ENCODE assay signal across 1 cellular context in the genomic region with DNA sequence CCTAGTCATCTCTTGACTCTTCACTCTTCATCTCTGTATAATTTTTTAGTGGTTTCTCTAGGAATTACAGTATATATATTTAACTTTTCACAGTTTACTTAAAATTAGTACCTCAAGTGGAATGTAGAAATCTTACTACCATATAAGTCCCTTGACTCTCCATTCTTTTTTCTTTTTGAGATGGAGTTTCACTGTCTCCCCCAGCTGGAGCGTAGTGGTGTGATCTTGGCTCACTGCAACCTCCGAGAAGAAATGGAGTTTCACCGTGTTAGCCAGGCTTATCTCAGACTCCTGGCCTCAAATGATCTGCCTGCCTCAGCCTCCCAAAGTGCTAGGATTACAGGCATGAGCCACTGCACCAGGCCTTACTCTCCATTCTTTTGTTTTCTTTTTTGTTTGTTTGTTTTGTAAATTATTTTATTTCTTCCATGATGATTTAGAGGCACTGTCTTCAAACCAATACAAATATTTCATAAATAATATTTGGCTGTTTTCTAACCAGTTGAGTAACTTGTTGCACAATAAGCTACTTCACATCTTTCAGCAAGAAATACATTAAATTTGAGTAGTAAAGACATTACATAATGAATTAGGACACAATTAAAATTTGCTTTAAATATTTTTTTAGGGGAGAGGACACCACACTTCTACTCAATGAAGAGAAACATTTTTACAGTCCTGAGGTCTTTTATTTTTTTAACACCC.
TF ChIP-seq lines count a peak whose summit lies in the region.

No MANE protein-coding gene starts in this region.

TF ChIP-seq in GM23338, 12 proteins besides CTCF, POLR2A, EP300 and RAD21 (continued from another document):
- TF ChIP-seq, protein P1, sequence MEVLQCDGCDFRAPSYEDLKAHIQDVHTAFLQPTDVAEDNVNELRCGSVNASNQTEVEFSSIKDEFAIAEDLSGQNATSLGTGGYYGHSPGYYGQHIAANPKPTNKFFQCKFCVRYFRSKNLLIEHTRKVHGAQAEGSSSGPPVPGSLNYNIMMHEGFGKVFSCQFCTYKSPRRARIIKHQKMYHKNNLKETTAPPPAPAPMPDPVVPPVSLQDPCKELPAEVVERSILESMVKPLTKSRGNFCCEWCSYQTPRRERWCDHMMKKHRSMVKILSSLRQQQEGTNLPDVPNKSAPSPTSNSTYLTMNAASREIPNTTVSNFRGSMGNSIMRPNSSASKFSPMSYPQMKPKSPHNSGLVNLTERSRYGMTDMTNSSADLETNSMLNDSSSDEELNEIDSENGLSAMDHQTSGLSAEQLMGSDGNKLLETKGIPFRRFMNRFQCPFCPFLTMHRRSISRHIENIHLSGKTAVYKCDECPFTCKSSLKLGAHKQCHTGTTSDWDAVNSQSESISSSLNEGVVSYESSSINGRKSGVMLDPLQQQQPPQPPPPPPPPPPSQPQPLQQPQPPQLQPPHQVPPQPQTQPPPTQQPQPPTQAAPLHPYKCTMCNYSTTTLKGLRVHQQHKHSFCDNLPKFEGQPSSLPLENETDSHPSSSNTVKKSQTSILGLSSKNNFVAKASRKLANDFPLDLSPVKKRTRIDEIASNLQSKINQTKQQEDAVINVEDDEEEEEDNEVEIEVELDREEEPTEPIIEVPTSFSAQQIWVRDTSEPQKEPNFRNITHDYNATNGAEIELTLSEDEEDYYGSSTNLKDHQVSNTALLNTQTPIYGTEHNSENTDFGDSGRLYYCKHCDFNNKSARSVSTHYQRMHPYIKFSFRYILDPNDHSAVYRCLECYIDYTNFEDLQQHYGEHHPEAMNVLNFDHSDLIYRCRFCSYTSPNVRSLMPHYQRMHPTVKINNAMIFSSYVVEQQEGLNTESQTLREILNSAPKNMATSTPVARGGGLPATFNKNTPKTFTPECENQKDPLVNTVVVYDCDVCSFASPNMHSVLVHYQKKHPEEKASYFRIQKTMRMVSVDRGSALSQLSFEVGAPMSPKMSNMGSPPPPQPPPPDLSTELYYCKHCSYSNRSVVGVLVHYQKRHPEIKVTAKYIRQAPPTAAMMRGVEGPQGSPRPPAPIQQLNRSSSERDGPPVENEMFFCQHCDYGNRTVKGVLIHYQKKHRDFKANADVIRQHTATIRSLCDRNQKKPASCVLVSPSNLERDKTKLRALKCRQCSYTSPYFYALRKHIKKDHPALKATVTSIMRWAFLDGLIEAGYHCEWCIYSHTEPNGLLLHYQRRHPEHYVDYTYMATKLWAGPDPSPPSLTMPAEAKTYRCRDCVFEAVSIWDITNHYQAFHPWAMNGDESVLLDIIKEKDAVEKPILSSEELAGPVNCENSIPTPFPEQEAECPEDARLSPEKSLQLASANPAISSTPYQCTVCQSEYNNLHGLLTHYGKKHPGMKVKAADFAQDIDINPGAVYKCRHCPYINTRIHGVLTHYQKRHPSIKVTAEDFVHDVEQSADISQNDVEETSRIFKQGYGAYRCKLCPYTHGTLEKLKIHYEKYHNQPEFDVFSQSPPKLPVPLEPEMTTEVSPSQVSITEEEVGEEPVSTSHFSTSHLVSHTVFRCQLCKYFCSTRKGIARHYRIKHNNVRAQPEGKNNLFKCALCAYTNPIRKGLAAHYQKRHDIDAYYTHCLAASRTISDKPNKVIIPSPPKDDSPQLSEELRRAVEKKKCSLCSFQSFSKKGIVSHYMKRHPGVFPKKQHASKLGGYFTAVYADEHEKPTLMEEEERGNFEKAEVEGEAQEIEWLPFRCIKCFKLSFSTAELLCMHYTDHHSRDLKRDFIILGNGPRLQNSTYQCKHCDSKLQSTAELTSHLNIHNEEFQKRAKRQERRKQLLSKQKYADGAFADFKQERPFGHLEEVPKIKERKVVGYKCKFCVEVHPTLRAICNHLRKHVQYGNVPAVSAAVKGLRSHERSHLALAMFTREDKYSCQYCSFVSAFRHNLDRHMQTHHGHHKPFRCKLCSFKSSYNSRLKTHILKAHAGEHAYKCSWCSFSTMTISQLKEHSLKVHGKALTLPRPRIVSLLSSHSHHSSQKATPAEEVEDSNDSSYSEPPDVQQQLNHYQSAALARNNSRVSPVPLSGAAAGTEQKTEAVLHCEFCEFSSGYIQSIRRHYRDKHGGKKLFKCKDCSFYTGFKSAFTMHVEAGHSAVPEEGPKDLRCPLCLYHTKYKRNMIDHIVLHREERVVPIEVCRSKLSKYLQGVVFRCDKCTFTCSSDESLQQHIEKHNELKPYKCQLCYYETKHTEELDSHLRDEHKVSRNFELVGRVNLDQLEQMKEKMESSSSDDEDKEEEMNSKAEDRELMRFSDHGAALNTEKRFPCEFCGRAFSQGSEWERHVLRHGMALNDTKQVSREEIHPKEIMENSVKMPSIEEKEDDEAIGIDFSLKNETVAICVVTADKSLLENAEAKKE (CRISPR knock-in tag; IDR thresholded peaks at IDR 0.05): no peak
- TF ChIP-seq CREB1 (CRISPR knock-in tag; IDR thresholded peaks at IDR 0.05; ENCODE audit: low read depth) (no peak), ETS1 (IDR thresholded peaks at IDR 0.05) (no peak), ZNF331 (CRISPR knock-in tag; IDR thresholded peaks at IDR 0.05; ENCODE audit: low read depth) (no peak), ZNF114 (CRISPR knock-in tag; IDR thresholded peaks at IDR 0.05) (no peak), REST (IDR thresholded peaks at IDR 0.05; ENCODE audit: unreplicated experiment) (no peak)
